In the genomic region with DNA sequence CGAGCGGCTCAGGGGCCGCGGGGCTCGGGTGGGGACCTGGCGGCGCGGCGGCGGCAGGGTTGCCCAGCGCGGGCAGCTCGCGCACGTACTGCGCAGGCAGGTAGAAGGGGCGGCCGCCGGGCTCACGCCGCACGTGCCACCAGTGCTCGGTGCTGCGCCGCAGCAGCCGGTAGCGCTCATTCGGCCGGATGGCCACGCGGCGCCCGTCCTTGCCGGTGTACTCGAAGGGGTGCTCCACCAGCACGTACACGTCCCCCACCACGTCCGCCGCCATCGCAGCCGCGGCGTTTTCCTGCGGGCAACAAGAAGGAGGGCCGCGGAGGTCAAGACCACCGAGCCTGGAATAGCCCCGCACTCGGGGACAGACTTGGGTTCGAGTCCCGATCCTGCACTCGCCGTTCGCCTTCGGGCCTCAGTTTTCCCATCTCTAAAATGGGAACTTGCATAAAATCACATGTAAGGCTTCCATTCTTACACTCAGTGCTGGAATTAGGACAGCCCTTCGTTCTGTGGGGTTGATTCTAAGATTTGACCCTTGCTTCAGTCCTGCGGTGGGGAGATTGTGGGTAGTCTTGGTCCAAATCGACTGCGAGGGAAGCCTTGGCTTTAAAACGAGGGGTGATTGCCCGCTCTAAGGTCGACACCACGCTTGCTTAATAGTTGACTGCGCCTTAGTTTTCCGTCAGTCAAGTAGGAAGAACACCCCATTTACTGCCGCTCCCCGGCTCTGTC, we compare ENCODE assay signal across 9 cellular contexts. TPM values are rescaled to one million over a fixed set of nuclear protein-coding genes. Genes with fewer than 3 reads are reported as not detected.
DNase-seq lines count a peak whose midpoint lies in the region; ATAC-seq and TF ChIP-seq lines count a peak whose summit lies in the region.
"Had no signal": no experiment of that assay in that cellular context is flagged by ENCODE, and none has a peak within 500 bp of the region (broad histone marks: within the 10 kb centered on the region; RNA-seq: fewer than 3 reads in every experiment).

No MANE protein-coding gene starts in this region.

- H3K4me3 ChIP-seq in GM12865 (ENCODE audit: low read depth, low read length): peak overlapping the region; percentile 83
- H3K4me3 ChIP-seq in RWPE2 (ENCODE audit: severe bottlenecking): no peak overlapping the region
- H3K4me3 ChIP-seq in fibroblast of pulmonary artery (replicated peaks; ENCODE audit: low read depth, low read length): peak overlapping the region; percentile 17
- peak overlapping the region; percentile 38 to 43 for H3K4me3 ChIP-seq in prostate gland
- peak overlapping the region in 1 of 2 donors; percentile 3 for H3K4me3 ChIP-seq in uterus

- no peak for TF ChIP-seq CTCF in GM12865 (IDR thresholded peaks at IDR 0.05; ENCODE audit: insufficient read depth, low read depth, low read length, missing control alignments)
- no peak for TF ChIP-seq CTCF in RWPE2 (IDR thresholded peaks at IDR 0.05; ENCODE audit: poor library complexity, severe bottlenecking)
- TF ChIP-seq CTCF in fibroblast of pulmonary artery (IDR thresholded peaks at IDR 0.05; ENCODE audit: low read length, missing control alignments): no peak
- no peak for TF ChIP-seq CTCF in prostate gland (IDR thresholded peaks at IDR 0.05)
- TF ChIP-seq CTCF in uterus (IDR thresholded peaks at IDR 0.05): no peak

- 44% methylated on average over 68 of the region's 68 CpGs for WGBS in prostate gland

- TF ChIP-seq POLR2A in prostate gland (IDR thresholded peaks at IDR 0.05): no peak
- TF ChIP-seq POLR2A in uterus (IDR thresholded peaks at IDR 0.05): no peak

- H3K4me1 ChIP-seq in RWPE2 (ENCODE audit: insufficient read depth, poor library complexity, severe bottlenecking): no peaks in the 10 kb centered on the region
- H3K4me1 ChIP-seq in prostate gland (replicated peaks): peaks cover 7% of the 10 kb centered on the region
- peaks cover 0 to 32% of the 10 kb centered on the region in 2 donors for H3K4me1 ChIP-seq in uterus

- H3K9me3 ChIP-seq in RWPE2 (ENCODE audit: severe bottlenecking): no peaks in the 10 kb centered on the region
- no peaks in the 10 kb centered on the region for H3K9me3 ChIP-seq in prostate gland
- no peaks in the 10 kb centered on the region for H3K9me3 ChIP-seq in uterus

- intact Hi-C loops in prostate gland (cut with DNase I) (no loop called here), uterus (cut with DNase I; ENCODE audit: low total_unique reads) (no loop called here)

- no peaks in the 10 kb centered on the region for H3K27me3 ChIP-seq in RWPE2 (ENCODE audit: insufficient read depth, poor library complexity, severe bottlenecking)
- H3K27me3 ChIP-seq in prostate gland (replicated peaks; ENCODE audit: insufficient read depth): no peaks in the 10 kb centered on the region
- peaks cover 11 to 23% of the 10 kb centered on the region in 2 donors for H3K27me3 ChIP-seq in uterus

- H3K36me3 ChIP-seq in RWPE2 (ENCODE audit: low read depth): no peaks in the 10 kb centered on the region
- no peaks in the 10 kb centered on the region for H3K36me3 ChIP-seq in prostate gland
- H3K36me3 ChIP-seq in uterus: no peaks in the 10 kb centered on the region

- no peak for ATAC-seq in RWPE2 (ENCODE audit: low read depth)
- ATAC-seq in GM21526 (IDR thresholded peaks at IDR 0.05; ENCODE audit: low FRiP score, unreplicated experiment): no peak

- DNase-seq in GM12865 (ENCODE audit: low read depth) (no peak), RWPE2 (ENCODE audit: low spot score) (peak; percentile 66), fibroblast of pulmonary artery (ENCODE audit: low read depth) (no peak), prostate gland (ENCODE audit: low spot score) (no peak), NCI-H1105 (lab: John Stamatoyannopoulos, UW) (no peak), uterus (no peak), Ammon's horn (ENCODE audit: low spot score) (no peak)
- DNase-seq: stimulated activated CD4-positive, alpha-beta T cell treated with anti-CD3 and anti-CD28 coated beads, Interleukin-2, amount 100 ng/mL, for 48 hours had no signal

- H3K27ac ChIP-seq in RWPE2 (ENCODE audit: poor library complexity, severe bottlenecking) (no peak overlapping the region), prostate gland (peak overlapping the region; percentile 91 to 94), uterus (no peak overlapping the region)

RNA-seq across cellular contexts. Expression of a gene that starts 2.5 kb away (rescaled TPM):
- total RNA-seq in prostate gland (10 to 100 TPM; 37.9 to 39.9 TPM), uterus (10 to 100 TPM in 3 of 4 donors, 1 to 10 TPM in 1; 9.4 to 36.6 (median 16.0) TPM)

Comparison
In these comparisons a context has a peak if more than half of its experiments do, and no peak if none do; other contexts are left out.
1. H3K27ac ChIP-seq: peak in prostate gland (2 of 2); none in RWPE2 (single experiment) and uterus (0 of 2).